8 cellular contexts compared by ENCODE assay signal in genomic region chr6:125153541-125154183, GRCh38. TPM values are rescaled to one million over a fixed set of nuclear protein-coding genes. Genes with fewer than 3 reads are reported as not detected.
DNase-seq lines count a peak whose midpoint lies in the region; ATAC-seq and TF ChIP-seq lines count a peak whose summit lies in the region.

TSS of gene TPD52L1 (plus strand) at chr6:125153773. CDS start at chr6:125153952, 179 bp downstream.

- peak; percentile 98 for ATAC-seq in HG02571 (IDR thresholded peaks at IDR 0.05; ENCODE audit: unreplicated experiment)
- peak; percentile 90 for ATAC-seq in T-helper 17 cell

- H3K9ac ChIP-seq in rectal smooth muscle tissue (ENCODE audit: low read length): peak within 1 kb of the TSS; percentile 25

- no peak within 1 kb of the TSS for H3K27ac Mint-ChIP-seq in T-helper 17 cell

- DNase-seq in GM10266 (ENCODE audit: extremely low spot score) (peak; percentile 79), MV-4-11 (lab: John Stamatoyannopoulos, UW) (peak; percentile 17), T-helper 17 cell (peak; percentile 18 to 29 (median 20)), astrocyte of the hippocampus (ENCODE audit: low read depth, low spot score) (peak; percentile 93), hippocampal formation (lab: John Stamatoyannopoulos, UW) (peak; percentile 56 to 78), cerebellar nuclear complex (lab: John Stamatoyannopoulos, UW) (no peak)

- peak; percentile 96 for TF ChIP-seq CTCF in GM10266 (IDR thresholded peaks at IDR 0.05; ENCODE audit: control insufficient read depth, insufficient read depth, low read depth, missing control alignments)

- no peaks in the 10 kb centered on the region for H3K36me3 ChIP-seq in rectal smooth muscle tissue (ENCODE audit: control insufficient read depth, insufficient read depth, low read length)

- no peaks in the 10 kb centered on the region for H3K36me3 Mint-ChIP-seq in T-helper 17 cell (ENCODE audit: low read depth)

- H3K27me3 ChIP-seq in rectal smooth muscle tissue (ENCODE audit: control insufficient read depth, insufficient read depth, low read length): no peaks in the 10 kb centered on the region

- H3K4me3 Mint-ChIP-seq in T-helper 17 cell: peak within 1 kb of the TSS; percentile 83

- peak within 1 kb of the TSS; percentile 68 for H3K27ac ChIP-seq in rectal smooth muscle tissue (ENCODE audit: low read depth, low read length)

- H3K27me3 Mint-ChIP-seq in T-helper 17 cell: peaks cover 45% of the 10 kb centered on the region

- H3K9me3 ChIP-seq in T-helper 17 cell (ENCODE audit: control insufficient read depth, low read length, poor library complexity, severe bottlenecking): no peaks in the 10 kb centered on the region

- peaks cover 3% of the 10 kb centered on the region for H3K4me1 ChIP-seq in rectal smooth muscle tissue (ENCODE audit: control insufficient read depth, insufficient read depth, low read length)

- H3K4me1 Mint-ChIP-seq in T-helper 17 cell: no peaks in the 10 kb centered on the region

- H3K4me3 ChIP-seq in rectal smooth muscle tissue (ENCODE audit: low read length): peak within 1 kb of the TSS; percentile 84

RNA-seq across cellular contexts. Expression of gene TPD52L1, which starts in this region (rescaled TPM):
- not detected for total RNA-seq in T-helper 17 cell

Comparison
In these comparisons a context has a peak if more than half of its experiments do, and no peak if none do; other contexts are left out.
1. Peak in DNase-seq and ATAC-seq in T-helper 17 cell; RNA of the gene not detected or under 1 TPM.
2. DNase-seq: peak in GM10266 (single experiment), MV-4-11 (single experiment), astrocyte of the hippocampus (single experiment) and hippocampal formation (2 of 2); none in cerebellar nuclear complex (0 of 2).